Comparison of ENCODE assay signal across 1 cellular context in genomic region chr12:6662906-6663742, GRCh38.
A peak's percentile ranks its signal among the peaks of the same experiment; 100 is the strongest.
TF ChIP-seq lines count a peak whose summit lies in the region.

Gene ING4, minus strand, starts transcription at chr12:6663119. Its CDS starts 18 bp downstream, at chr12:6663101.

TF ChIP-seq in K562, 482 proteins besides CTCF, POLR2A, EP300 and RAD21 (continued from another document and continues in another):
- TF ChIP-seq, protein P1, sequence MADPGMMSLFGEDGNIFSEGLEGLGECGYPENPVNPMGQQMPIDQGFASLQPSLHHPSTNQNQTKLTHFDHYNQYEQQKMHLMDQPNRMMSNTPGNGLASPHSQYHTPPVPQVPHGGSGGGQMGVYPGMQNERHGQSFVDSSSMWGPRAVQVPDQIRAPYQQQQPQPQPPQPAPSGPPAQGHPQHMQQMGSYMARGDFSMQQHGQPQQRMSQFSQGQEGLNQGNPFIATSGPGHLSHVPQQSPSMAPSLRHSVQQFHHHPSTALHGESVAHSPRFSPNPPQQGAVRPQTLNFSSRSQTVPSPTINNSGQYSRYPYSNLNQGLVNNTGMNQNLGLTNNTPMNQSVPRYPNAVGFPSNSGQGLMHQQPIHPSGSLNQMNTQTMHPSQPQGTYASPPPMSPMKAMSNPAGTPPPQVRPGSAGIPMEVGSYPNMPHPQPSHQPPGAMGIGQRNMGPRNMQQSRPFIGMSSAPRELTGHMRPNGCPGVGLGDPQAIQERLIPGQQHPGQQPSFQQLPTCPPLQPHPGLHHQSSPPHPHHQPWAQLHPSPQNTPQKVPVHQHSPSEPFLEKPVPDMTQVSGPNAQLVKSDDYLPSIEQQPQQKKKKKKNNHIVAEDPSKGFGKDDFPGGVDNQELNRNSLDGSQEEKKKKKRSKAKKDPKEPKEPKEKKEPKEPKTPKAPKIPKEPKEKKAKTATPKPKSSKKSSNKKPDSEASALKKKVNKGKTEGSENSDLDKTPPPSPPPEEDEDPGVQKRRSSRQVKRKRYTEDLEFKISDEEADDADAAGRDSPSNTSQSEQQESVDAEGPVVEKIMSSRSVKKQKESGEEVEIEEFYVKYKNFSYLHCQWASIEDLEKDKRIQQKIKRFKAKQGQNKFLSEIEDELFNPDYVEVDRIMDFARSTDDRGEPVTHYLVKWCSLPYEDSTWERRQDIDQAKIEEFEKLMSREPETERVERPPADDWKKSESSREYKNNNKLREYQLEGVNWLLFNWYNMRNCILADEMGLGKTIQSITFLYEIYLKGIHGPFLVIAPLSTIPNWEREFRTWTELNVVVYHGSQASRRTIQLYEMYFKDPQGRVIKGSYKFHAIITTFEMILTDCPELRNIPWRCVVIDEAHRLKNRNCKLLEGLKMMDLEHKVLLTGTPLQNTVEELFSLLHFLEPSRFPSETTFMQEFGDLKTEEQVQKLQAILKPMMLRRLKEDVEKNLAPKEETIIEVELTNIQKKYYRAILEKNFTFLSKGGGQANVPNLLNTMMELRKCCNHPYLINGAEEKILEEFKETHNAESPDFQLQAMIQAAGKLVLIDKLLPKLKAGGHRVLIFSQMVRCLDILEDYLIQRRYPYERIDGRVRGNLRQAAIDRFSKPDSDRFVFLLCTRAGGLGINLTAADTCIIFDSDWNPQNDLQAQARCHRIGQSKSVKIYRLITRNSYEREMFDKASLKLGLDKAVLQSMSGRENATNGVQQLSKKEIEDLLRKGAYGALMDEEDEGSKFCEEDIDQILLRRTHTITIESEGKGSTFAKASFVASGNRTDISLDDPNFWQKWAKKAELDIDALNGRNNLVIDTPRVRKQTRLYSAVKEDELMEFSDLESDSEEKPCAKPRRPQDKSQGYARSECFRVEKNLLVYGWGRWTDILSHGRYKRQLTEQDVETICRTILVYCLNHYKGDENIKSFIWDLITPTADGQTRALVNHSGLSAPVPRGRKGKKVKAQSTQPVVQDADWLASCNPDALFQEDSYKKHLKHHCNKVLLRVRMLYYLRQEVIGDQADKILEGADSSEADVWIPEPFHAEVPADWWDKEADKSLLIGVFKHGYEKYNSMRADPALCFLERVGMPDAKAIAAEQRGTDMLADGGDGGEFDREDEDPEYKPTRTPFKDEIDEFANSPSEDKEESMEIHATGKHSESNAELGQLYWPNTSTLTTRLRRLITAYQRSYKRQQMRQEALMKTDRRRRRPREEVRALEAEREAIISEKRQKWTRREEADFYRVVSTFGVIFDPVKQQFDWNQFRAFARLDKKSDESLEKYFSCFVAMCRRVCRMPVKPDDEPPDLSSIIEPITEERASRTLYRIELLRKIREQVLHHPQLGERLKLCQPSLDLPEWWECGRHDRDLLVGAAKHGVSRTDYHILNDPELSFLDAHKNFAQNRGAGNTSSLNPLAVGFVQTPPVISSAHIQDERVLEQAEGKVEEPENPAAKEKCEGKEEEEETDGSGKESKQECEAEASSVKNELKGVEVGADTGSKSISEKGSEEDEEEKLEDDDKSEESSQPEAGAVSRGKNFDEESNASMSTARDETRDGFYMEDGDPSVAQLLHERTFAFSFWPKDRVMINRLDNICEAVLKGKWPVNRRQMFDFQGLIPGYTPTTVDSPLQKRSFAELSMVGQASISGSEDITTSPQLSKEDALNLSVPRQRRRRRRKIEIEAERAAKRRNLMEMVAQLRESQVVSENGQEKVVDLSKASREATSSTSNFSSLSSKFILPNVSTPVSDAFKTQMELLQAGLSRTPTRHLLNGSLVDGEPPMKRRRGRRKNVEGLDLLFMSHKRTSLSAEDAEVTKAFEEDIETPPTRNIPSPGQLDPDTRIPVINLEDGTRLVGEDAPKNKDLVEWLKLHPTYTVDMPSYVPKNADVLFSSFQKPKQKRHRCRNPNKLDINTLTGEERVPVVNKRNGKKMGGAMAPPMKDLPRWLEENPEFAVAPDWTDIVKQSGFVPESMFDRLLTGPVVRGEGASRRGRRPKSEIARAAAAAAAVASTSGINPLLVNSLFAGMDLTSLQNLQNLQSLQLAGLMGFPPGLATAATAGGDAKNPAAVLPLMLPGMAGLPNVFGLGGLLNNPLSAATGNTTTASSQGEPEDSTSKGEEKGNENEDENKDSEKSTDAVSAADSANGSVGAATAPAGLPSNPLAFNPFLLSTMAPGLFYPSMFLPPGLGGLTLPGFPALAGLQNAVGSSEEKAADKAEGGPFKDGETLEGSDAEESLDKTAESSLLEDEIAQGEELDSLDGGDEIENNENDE (IDR thresholded peaks at IDR 0.05; ENCODE audit: low read depth, low read length) = no peak
- TF ChIP-seq FOXP1 (CRISPR knock-in tag; IDR thresholded peaks at IDR 0.05) = no peak
- TF ChIP-seq ZBTB34 (CRISPR knock-in tag; IDR thresholded peaks at IDR 0.05) = no peak
- peak; percentile 54; the same call in 1 of the 2 replicates for TF ChIP-seq POLR2G (IDR thresholded peaks at IDR 0.05; ENCODE audit: low read depth, low read length)
- TF ChIP-seq ZBTB17 (CRISPR knock-in tag; IDR thresholded peaks at IDR 0.05) = no peak
- TF ChIP-seq HNRNPL (IDR thresholded peaks at IDR 0.05; ENCODE audit: low read depth, low read length) = no peak
- TF ChIP-seq ZNF184 (CRISPR knock-in tag; IDR thresholded peaks at IDR 0.05) = no peak
- TF ChIP-seq L3MBTL2 (IDR thresholded peaks at IDR 0.05) = peak; percentile 88
- TF ChIP-seq BCLAF1 (IDR thresholded peaks at IDR 0.05; ENCODE audit: borderline replicate concordance in 1 of 2, control insufficient read depth in 1 of 2, low read depth in 2 of 2, low read length in 1 of 2) = no peak
- no peak for TF ChIP-seq RBM39 (optimal IDR thresholded peaks at IDR 0.05; ENCODE audit: low read depth, low read length)
- TF ChIP-seq ZNF655 (CRISPR knock-in tag; IDR thresholded peaks at IDR 0.05) = no peak
- peak; percentile 86 for TF ChIP-seq JUNB (CRISPR knock-in tag; conservative IDR thresholded peaks at IDR 0.05)
- TF ChIP-seq ZNF3 (CRISPR knock-in tag; IDR thresholded peaks at IDR 0.05) = no peak
- TF ChIP-seq, protein P2, sequence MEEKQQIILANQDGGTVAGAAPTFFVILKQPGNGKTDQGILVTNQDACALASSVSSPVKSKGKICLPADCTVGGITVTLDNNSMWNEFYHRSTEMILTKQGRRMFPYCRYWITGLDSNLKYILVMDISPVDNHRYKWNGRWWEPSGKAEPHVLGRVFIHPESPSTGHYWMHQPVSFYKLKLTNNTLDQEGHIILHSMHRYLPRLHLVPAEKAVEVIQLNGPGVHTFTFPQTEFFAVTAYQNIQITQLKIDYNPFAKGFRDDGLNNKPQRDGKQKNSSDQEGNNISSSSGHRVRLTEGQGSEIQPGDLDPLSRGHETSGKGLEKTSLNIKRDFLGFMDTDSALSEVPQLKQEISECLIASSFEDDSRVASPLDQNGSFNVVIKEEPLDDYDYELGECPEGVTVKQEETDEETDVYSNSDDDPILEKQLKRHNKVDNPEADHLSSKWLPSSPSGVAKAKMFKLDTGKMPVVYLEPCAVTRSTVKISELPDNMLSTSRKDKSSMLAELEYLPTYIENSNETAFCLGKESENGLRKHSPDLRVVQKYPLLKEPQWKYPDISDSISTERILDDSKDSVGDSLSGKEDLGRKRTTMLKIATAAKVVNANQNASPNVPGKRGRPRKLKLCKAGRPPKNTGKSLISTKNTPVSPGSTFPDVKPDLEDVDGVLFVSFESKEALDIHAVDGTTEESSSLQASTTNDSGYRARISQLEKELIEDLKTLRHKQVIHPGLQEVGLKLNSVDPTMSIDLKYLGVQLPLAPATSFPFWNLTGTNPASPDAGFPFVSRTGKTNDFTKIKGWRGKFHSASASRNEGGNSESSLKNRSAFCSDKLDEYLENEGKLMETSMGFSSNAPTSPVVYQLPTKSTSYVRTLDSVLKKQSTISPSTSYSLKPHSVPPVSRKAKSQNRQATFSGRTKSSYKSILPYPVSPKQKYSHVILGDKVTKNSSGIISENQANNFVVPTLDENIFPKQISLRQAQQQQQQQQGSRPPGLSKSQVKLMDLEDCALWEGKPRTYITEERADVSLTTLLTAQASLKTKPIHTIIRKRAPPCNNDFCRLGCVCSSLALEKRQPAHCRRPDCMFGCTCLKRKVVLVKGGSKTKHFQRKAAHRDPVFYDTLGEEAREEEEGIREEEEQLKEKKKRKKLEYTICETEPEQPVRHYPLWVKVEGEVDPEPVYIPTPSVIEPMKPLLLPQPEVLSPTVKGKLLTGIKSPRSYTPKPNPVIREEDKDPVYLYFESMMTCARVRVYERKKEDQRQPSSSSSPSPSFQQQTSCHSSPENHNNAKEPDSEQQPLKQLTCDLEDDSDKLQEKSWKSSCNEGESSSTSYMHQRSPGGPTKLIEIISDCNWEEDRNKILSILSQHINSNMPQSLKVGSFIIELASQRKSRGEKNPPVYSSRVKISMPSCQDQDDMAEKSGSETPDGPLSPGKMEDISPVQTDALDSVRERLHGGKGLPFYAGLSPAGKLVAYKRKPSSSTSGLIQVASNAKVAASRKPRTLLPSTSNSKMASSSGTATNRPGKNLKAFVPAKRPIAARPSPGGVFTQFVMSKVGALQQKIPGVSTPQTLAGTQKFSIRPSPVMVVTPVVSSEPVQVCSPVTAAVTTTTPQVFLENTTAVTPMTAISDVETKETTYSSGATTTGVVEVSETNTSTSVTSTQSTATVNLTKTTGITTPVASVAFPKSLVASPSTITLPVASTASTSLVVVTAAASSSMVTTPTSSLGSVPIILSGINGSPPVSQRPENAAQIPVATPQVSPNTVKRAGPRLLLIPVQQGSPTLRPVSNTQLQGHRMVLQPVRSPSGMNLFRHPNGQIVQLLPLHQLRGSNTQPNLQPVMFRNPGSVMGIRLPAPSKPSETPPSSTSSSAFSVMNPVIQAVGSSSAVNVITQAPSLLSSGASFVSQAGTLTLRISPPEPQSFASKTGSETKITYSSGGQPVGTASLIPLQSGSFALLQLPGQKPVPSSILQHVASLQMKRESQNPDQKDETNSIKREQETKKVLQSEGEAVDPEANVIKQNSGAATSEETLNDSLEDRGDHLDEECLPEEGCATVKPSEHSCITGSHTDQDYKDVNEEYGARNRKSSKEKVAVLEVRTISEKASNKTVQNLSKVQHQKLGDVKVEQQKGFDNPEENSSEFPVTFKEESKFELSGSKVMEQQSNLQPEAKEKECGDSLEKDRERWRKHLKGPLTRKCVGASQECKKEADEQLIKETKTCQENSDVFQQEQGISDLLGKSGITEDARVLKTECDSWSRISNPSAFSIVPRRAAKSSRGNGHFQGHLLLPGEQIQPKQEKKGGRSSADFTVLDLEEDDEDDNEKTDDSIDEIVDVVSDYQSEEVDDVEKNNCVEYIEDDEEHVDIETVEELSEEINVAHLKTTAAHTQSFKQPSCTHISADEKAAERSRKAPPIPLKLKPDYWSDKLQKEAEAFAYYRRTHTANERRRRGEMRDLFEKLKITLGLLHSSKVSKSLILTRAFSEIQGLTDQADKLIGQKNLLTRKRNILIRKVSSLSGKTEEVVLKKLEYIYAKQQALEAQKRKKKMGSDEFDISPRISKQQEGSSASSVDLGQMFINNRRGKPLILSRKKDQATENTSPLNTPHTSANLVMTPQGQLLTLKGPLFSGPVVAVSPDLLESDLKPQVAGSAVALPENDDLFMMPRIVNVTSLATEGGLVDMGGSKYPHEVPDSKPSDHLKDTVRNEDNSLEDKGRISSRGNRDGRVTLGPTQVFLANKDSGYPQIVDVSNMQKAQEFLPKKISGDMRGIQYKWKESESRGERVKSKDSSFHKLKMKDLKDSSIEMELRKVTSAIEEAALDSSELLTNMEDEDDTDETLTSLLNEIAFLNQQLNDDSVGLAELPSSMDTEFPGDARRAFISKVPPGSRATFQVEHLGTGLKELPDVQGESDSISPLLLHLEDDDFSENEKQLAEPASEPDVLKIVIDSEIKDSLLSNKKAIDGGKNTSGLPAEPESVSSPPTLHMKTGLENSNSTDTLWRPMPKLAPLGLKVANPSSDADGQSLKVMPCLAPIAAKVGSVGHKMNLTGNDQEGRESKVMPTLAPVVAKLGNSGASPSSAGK (IDR thresholded peaks at IDR 0.05) = peak; percentile 86
- TF ChIP-seq GTF2E2 (tag; IDR thresholded peaks at IDR 0.05) = 0 out of 2 replicates have a peak, but pooled peaks have one; percentile 41
- TF ChIP-seq, protein P3, sequence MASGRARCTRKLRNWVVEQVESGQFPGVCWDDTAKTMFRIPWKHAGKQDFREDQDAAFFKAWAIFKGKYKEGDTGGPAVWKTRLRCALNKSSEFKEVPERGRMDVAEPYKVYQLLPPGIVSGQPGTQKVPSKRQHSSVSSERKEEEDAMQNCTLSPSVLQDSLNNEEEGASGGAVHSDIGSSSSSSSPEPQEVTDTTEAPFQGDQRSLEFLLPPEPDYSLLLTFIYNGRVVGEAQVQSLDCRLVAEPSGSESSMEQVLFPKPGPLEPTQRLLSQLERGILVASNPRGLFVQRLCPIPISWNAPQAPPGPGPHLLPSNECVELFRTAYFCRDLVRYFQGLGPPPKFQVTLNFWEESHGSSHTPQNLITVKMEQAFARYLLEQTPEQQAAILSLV (tag; IDR thresholded peaks at IDR 0.05) = peak; percentile 62; the same call in 1 of the 2 replicates
- TF ChIP-seq GABPB2 (CRISPR knock-in tag; conservative IDR thresholded peaks at IDR 0.05) = no peak
- no peak for TF ChIP-seq ADNP (tag; IDR thresholded peaks at IDR 0.05)
- peak; percentile 54; the same call in 1 of the 2 replicates for TF ChIP-seq SPI1 (IDR thresholded peaks at IDR 0.05; ENCODE audit: borderline replicate concordance, low read depth, low read length)
